8 cellular contexts compared by ENCODE assay signal in genomic region chr15:52139599-52140462, GRCh38. TPM values are rescaled to one million over a fixed set of nuclear protein-coding genes. Genes with fewer than 3 reads are reported as not detected.
DNase-seq lines count a peak whose midpoint lies in the region; TF ChIP-seq lines count a peak whose summit lies in the region.

No MANE protein-coding gene starts in this region.

- DNase-seq in NCI-H187 (lab: John Stamatoyannopoulos, UW) (peak; percentile 30 to 32), NCI-H187 treated with DMSO at 0.1 percent for 48 hours (lab: John Stamatoyannopoulos, UW) (no peak), HPDE6-E6E7 (ENCODE audit: extremely low spot score) (peak; percentile 48), SJSA1 (ENCODE audit: low read depth in 1 of 2, low spot score in 2 of 2) (peak; percentile 67 to 76), germinal center (ENCODE audit: low spot score) (peak; percentile 70), posterior cingulate gyrus (peak in 9 of 10 donors; percentile 35 to 96 (median 81)), uterus (peak; percentile 72 to 76)
- peak; percentile 10 to 50 (median 36) for DNase-seq in activated naive CD4-positive, alpha-beta T cell (lab: John Stamatoyannopoulos, UW)

- no peaks in the 10 kb centered on the region for H3K27me3 ChIP-seq in SJSA1 (replicated peaks)
- no peaks in the 10 kb centered on the region for H3K27me3 ChIP-seq in uterus

- H3K4me1 ChIP-seq in SJSA1 (replicated peaks) (peaks cover 61% of the 10 kb centered on the region), uterus (no peaks in the 10 kb centered on the region)

- H3K9me3 ChIP-seq in SJSA1 (replicated peaks) (no peaks in the 10 kb centered on the region), uterus (no peaks in the 10 kb centered on the region)

- intact Hi-C loops in posterior cingulate gyrus (cut with DNase I), result loop anchor here (1.0 to 5.0 kb wide), 3 partner anchors 158 to 252 kb away; partner anchors contain the start of gene LEO1
- intact Hi-C loops in uterus (cut with DNase I; ENCODE audit: low total_unique reads), result no loop called here

- peak; percentile 78 to 89 (median 82) for TF ChIP-seq CTCF in uterus (IDR thresholded peaks at IDR 0.05)

- H3K27ac ChIP-seq in SJSA1 (peak overlapping the region; percentile 7), uterus (peak overlapping the region in 1 of 2 donors; percentile 38)

- TF ChIP-seq POLR2A in uterus (IDR thresholded peaks at IDR 0.05), result no peak

- H3K36me3 ChIP-seq in SJSA1 (peaks cover 39% of the 10 kb centered on the region), uterus (no peaks in the 10 kb centered on the region)

- no peak overlapping the region for H3K4me3 ChIP-seq in SJSA1
- H3K4me3 ChIP-seq in uterus, result no peak overlapping the region

RNA-seq across cellular contexts. Expression of gene BCL2L10, which starts 27.3 kb away (rescaled TPM):
- not detected in 2 replicates for total RNA-seq in SJSA1 (2014; rRNA removed; shearing (Covaris generic))
- total RNA-seq in uterus, result under 1 TPM in 1 of 4 donors, not detected in 3; 0.21 TPM

RNA-seq across cellular contexts. Expression of gene GNB5, which starts 51.4 kb away (rescaled TPM):
- total RNA-seq in SJSA1 (2014; rRNA removed; shearing (Covaris generic)), result 53.7 and 58.9 TPM in 2 replicates
- 10 to 100 TPM; 28.4 to 73.8 (median 48.8) TPM for total RNA-seq in uterus
